ENCODE assay signal across 17 cellular contexts in genomic region chr17:37485938-37486570, GRCh38. TPM values are rescaled to one million over a fixed set of nuclear protein-coding genes. Genes with fewer than 3 reads are reported as not detected.
DNase-seq lines count a peak whose midpoint lies in the region; ATAC-seq and TF ChIP-seq lines count a peak whose summit lies in the region.
"Had no signal": no experiment of that assay in that cellular context is flagged by ENCODE, and none has a peak within 500 bp of the region (broad histone marks: within the 10 kb centered on the region; RNA-seq: fewer than 3 reads in every experiment).

No MANE protein-coding gene starts in this region.

- POLR2A ChIA-PET in HEK293 (lab: Yijun Ruan, JAX), result no interaction called here

- H3K56ac ChIP-seq in mesendoderm (ENCODE audit: low read length), result no peak overlapping the region

- H3K4me2 ChIP-seq in mesendoderm (ENCODE audit: low read length), result no peak overlapping the region
- H3K4me2 ChIP-seq: BLaER1 had no signal

- CTCF ChIA-PET in HEK293 (lab: Yijun Ruan, JAX), result interaction anchor here (1.2 to 1.4 kb wide), 2 partner anchors 13 to 113 kb away, joined by 3 to 5 read pairs; no protein-coding TSS in a partner anchor

- no peak overlapping the region for H2BK15ac ChIP-seq in mesendoderm (replicated peaks; ENCODE audit: low read depth)

- H3K36me3 ChIP-seq in HEK293 (ENCODE audit: control insufficient read depth in 2 of 2, insufficient read depth in 1 of 2, low read length in 2 of 2) (no peaks in the 10 kb centered on the region), subcutaneous abdominal adipose tissue (ENCODE audit: control insufficient read depth in 5 of 5, insufficient read depth in 5 of 5, low read length in 5 of 5) (no peaks in the 10 kb centered on the region), mesendoderm (ENCODE audit: control insufficient read depth, insufficient read depth, low read length) (no peaks in the 10 kb centered on the region)
- H3K36me3 ChIP-seq: BLaER1 had no signal

- H2AK5ac ChIP-seq in mesendoderm (ENCODE audit: low read length), result no peak overlapping the region

- H4K5ac ChIP-seq in mesendoderm (ENCODE audit: low read length), result no peak overlapping the region

- no peaks in the 10 kb centered on the region for H3K79me2 ChIP-seq in mesendoderm (ENCODE audit: control insufficient read depth, insufficient read depth, low read length)

- H3K79me1 ChIP-seq in mesendoderm (ENCODE audit: low read length), result no peaks in the 10 kb centered on the region

- H2BK120ac ChIP-seq in mesendoderm (ENCODE audit: low read depth, low read length), result no peak overlapping the region

- TF ChIP-seq CTCF in HEK293 (tag by site-specific recombination; IDR thresholded peaks at IDR 0.05) (no peak), VCaP (conservative IDR thresholded peaks at IDR 0.05) (no peak)

- no peak overlapping the region for H4K8ac ChIP-seq in mesendoderm (ENCODE audit: low read depth, low read length)

- no CpG with 5 or more reads among the region's 1 CpG for WGBS in mesendoderm (ENCODE audit: extremely low coverage, insufficient coverage, low lambda C conversion rate)

- H3K4ac ChIP-seq in mesendoderm (ENCODE audit: low read depth, low read length), result no peak overlapping the region

- peaks cover 21% of the 10 kb centered on the region for H3K4me1 ChIP-seq in HEK293 (ENCODE audit: control insufficient read depth, insufficient read depth, low read length)
- peaks cover 9 to 66% (median 49%) of the 10 kb centered on the region in 5 donors for H3K4me1 ChIP-seq in subcutaneous abdominal adipose tissue (ENCODE audit: control insufficient read depth in 5 of 5, insufficient read depth in 5 of 5, low read length in 5 of 5)
- peaks cover 2% of the 10 kb centered on the region for H3K4me1 ChIP-seq in mesendoderm (ENCODE audit: control insufficient read depth, low read depth, low read length)

- peak; percentile 41 for DNase-seq in fibroblast of peridontal ligament (ENCODE audit: extremely low read depth)
- no peak for DNase-seq in mesendoderm
- DNase-seq in Ammon's horn (ENCODE audit: low spot score), result no peak
- DNase-seq: Calu3; CD8-positive, alpha-beta T cell; NCI-H1417; NCI-H2029; NCI-H345; NCI-H524 treated with DMSO at 0.1 percent for 48 hours; PC-3; RPMI8226 had no signal

- no peak for ATAC-seq in HG03457 (IDR thresholded peaks at IDR 0.05; ENCODE audit: unreplicated experiment)
- ATAC-seq: CD8-positive, alpha-beta T cell; PC-3 had no signal

- H3K9ac ChIP-seq in subcutaneous abdominal adipose tissue (ENCODE audit: low read length in 5 of 5), result no peak overlapping the region
- no peak overlapping the region for H3K9ac ChIP-seq in mesendoderm (ENCODE audit: low read length)
- H3K9ac ChIP-seq: BLaER1 had no signal

- H3K4me3 ChIP-seq in HEK293 (ENCODE audit: low read depth, low read length) (no peak overlapping the region), subcutaneous abdominal adipose tissue (ENCODE audit: low read depth in 1 of 5, low read length in 5 of 5) (no peak overlapping the region), mesendoderm (ENCODE audit: low read length) (no peak overlapping the region)
- H3K4me3 ChIP-seq: BLaER1 had no signal

- no peaks in the 10 kb centered on the region for H3K9me3 ChIP-seq in HEK293 (ENCODE audit: control insufficient read depth, insufficient read depth, low read depth, low read length)
- no peaks in the 10 kb centered on the region for H3K9me3 ChIP-seq in subcutaneous abdominal adipose tissue (ENCODE audit: control insufficient read depth in 5 of 5, low read length in 5 of 5)
- H3K9me3 ChIP-seq: BLaER1 had no signal

- no peaks in the 10 kb centered on the region for H3K27me3 ChIP-seq in subcutaneous abdominal adipose tissue (ENCODE audit: control insufficient read depth in 5 of 5, insufficient read depth in 4 of 5, low read length in 5 of 5)
- no peaks in the 10 kb centered on the region for H3K27me3 ChIP-seq in mesendoderm (ENCODE audit: insufficient read depth, low read length, poor library complexity)

- H3K23ac ChIP-seq in mesendoderm (ENCODE audit: low read length), result no peak overlapping the region

- no peak overlapping the region for H3K27ac ChIP-seq in HEK293 (ENCODE audit: extremely low read depth, low read depth, low read length)
- peak overlapping the region; percentile 98 for H3K27ac ChIP-seq in VCaP
- peak overlapping the region; percentile 91 for H3K27ac ChIP-seq in subcutaneous abdominal adipose tissue (ENCODE audit: low read depth, low read length)
- H3K27ac ChIP-seq in mesendoderm (ENCODE audit: low read depth, low read length), result no peak overlapping the region
- H3K27ac ChIP-seq: BLaER1, HL-60 had no signal

- H2BK5ac ChIP-seq in mesendoderm (ENCODE audit: low read length), result no peak overlapping the region

- no peak overlapping the region for H3K18ac ChIP-seq in mesendoderm (ENCODE audit: low read length)

TF ChIP-seq in HEK293, 187 proteins besides CTCF, POLR2A, EP300 and RAD21:
- TF ChIP-seq TCF7L2 (IDR thresholded peaks at IDR 0.05; ENCODE audit: borderline replicate concordance, low read depth, low read length), result 0 out of 2 replicates have a peak, but pooled peaks have one; percentile 22
- TF ChIP-seq ZBTB44 (tag by site-specific recombination; IDR thresholded peaks at IDR 0.05), result 0 out of 2 replicates have a peak, but pooled peaks have one; percentile 25
- TF ChIP-seq PRDM6 (tag by site-specific recombination; IDR thresholded peaks at IDR 0.05), result peak; percentile 94
- no peak for TF ChIP-seq ZNF658 (tag by site-specific recombination; IDR thresholded peaks at IDR 0.05)
- peak; percentile 22; the same call in 1 of the 2 replicates for TF ChIP-seq OSR2 (tag by site-specific recombination; IDR thresholded peaks at IDR 0.05)
- TF ChIP-seq ZNF274 (IDR thresholded peaks at IDR 0.05; ENCODE audit: low read length), result no peak
- TF ChIP-seq ZNF274 (tag by site-specific recombination; IDR thresholded peaks at IDR 0.05; ENCODE audit: borderline replicate concordance), result no peak

RNA-seq across cellular contexts. Expression of gene DUSP14, which starts 3.6 kb away (rescaled TPM):
- 15.9 TPM for polyA plus RNA-seq in mesendoderm (2013, experiment 1 of 2)
- polyA plus RNA-seq in mesendoderm (2013, experiment 2 of 2), result 15.9 TPM

Comparison
In these comparisons a context has a peak if more than half of its experiments do, and no peak if none do; other contexts are left out.
1. H3K27ac ChIP-seq: peak in VCaP (single experiment) and subcutaneous abdominal adipose tissue (single experiment); none in HEK293 (single experiment) and mesendoderm (single experiment).